ENCODE assay signal across 1 cellular context in genomic region chr17:43576563-43577229, GRCh38.
A peak's percentile ranks its signal among the peaks of the same experiment; 100 is the strongest.
TF ChIP-seq lines count a peak whose summit lies in the region.

No MANE protein-coding gene starts in this region.

TF ChIP-seq in HepG2, 621 proteins besides CTCF, POLR2A, EP300 and RAD21 (continued from another document and continues in another):
- TF ChIP-seq SMC3 (IDR thresholded peaks at IDR 0.05; ENCODE audit: low read length) (peak; percentile 100), ZNF761 (CRISPR knock-in tag; conservative IDR thresholded peaks at IDR 0.05) (no peak), ZNF205 (CRISPR knock-in tag; IDR thresholded peaks at IDR 0.05) (peak; percentile 68; the same call in 1 of the 2 replicates), ZNF563 (CRISPR knock-in tag; IDR thresholded peaks at IDR 0.05) (0 out of 2 replicates have a peak, but pooled peaks have one; percentile 7), RXRA (CRISPR knock-in tag; IDR thresholded peaks at IDR 0.05) (peak; percentile 80), ERF (CRISPR knock-in tag; IDR thresholded peaks at IDR 0.05) (peak; percentile 89; the same call in 1 of the 2 replicates), NCOA2 (CRISPR knock-in tag; IDR thresholded peaks at IDR 0.05) (peak; percentile 54; the same call in 1 of the 2 replicates), ARID2 (CRISPR knock-in tag; IDR thresholded peaks at IDR 0.05; ENCODE audit: borderline replicate concordance) (peak; percentile 68; the same call in 1 of the 2 replicates), ARID5B (CRISPR knock-in tag; IDR thresholded peaks at IDR 0.05) (peak; percentile 74), ZBTB38 (CRISPR knock-in tag; IDR thresholded peaks at IDR 0.05) (peak; percentile 76; the same call in 1 of the 2 replicates), ZNF501 (CRISPR knock-in tag; IDR thresholded peaks at IDR 0.05) (peak; percentile 67), ZSCAN22 (CRISPR knock-in tag; IDR thresholded peaks at IDR 0.05) (peak; percentile 55; the same call in 1 of the 2 replicates), PRPF4 (IDR thresholded peaks at IDR 0.05; ENCODE audit: low read depth, low read length, poor library complexity, severe bottlenecking) (no peak), GATA4 (IDR thresholded peaks at IDR 0.05; ENCODE audit: borderline replicate concordance, low read depth) (no peak), TARDBP (CRISPR knock-in tag; IDR thresholded peaks at IDR 0.05) (peak; percentile 53; the same call in 1 of the 2 replicates), MED1 (CRISPR knock-in tag; IDR thresholded peaks at IDR 0.05) (peak; percentile 75), ZFX (CRISPR knock-in tag; IDR thresholded peaks at IDR 0.05; ENCODE audit: low read depth) (peak; percentile 78), DPF2 (CRISPR knock-in tag; IDR thresholded peaks at IDR 0.05; ENCODE audit: borderline replicate concordance, low read depth) (0 out of 2 replicates have a peak, but pooled peaks have one; percentile 25), NR2C2 (CRISPR knock-in tag; IDR thresholded peaks at IDR 0.05; ENCODE audit: borderline replicate concordance) (peak; percentile 63), MIER3 (CRISPR knock-in tag; IDR thresholded peaks at IDR 0.05; ENCODE audit: borderline replicate concordance) (0 out of 2 replicates have a peak, but pooled peaks have one; percentile 29), ZNF431 (CRISPR knock-in tag; IDR thresholded peaks at IDR 0.05; ENCODE audit: borderline replicate concordance, low read depth) (no peak), ZMYM2 (CRISPR knock-in tag; IDR thresholded peaks at IDR 0.05) (peak; percentile 92), PAF1 (CRISPR knock-in tag; IDR thresholded peaks at IDR 0.05) (no peak), ZNF264 (CRISPR knock-in tag; IDR thresholded peaks at IDR 0.05) (no peak), ESRRA (CRISPR knock-in tag; IDR thresholded peaks at IDR 0.05; ENCODE audit: low read depth) (peak; percentile 94), GATAD1 (CRISPR knock-in tag; IDR thresholded peaks at IDR 0.05) (peak; percentile 65), ZHX2 (IDR thresholded peaks at IDR 0.05; ENCODE audit: low read depth) (peak; percentile 57; the same call in 1 of the 2 replicates), ZHX2 (CRISPR knock-in tag; IDR thresholded peaks at IDR 0.05; ENCODE audit: borderline replicate concordance) (no peak), KMT2A (CRISPR knock-in tag; IDR thresholded peaks at IDR 0.05) (peak; percentile 69; the same call in 1 of the 2 replicates), ZNF292 (CRISPR knock-in tag; IDR thresholded peaks at IDR 0.05; ENCODE audit: borderline replicate concordance, low read depth) (peak; percentile 65; the same call in 1 of the 2 replicates)
- TF ChIP-seq, protein P1, sequence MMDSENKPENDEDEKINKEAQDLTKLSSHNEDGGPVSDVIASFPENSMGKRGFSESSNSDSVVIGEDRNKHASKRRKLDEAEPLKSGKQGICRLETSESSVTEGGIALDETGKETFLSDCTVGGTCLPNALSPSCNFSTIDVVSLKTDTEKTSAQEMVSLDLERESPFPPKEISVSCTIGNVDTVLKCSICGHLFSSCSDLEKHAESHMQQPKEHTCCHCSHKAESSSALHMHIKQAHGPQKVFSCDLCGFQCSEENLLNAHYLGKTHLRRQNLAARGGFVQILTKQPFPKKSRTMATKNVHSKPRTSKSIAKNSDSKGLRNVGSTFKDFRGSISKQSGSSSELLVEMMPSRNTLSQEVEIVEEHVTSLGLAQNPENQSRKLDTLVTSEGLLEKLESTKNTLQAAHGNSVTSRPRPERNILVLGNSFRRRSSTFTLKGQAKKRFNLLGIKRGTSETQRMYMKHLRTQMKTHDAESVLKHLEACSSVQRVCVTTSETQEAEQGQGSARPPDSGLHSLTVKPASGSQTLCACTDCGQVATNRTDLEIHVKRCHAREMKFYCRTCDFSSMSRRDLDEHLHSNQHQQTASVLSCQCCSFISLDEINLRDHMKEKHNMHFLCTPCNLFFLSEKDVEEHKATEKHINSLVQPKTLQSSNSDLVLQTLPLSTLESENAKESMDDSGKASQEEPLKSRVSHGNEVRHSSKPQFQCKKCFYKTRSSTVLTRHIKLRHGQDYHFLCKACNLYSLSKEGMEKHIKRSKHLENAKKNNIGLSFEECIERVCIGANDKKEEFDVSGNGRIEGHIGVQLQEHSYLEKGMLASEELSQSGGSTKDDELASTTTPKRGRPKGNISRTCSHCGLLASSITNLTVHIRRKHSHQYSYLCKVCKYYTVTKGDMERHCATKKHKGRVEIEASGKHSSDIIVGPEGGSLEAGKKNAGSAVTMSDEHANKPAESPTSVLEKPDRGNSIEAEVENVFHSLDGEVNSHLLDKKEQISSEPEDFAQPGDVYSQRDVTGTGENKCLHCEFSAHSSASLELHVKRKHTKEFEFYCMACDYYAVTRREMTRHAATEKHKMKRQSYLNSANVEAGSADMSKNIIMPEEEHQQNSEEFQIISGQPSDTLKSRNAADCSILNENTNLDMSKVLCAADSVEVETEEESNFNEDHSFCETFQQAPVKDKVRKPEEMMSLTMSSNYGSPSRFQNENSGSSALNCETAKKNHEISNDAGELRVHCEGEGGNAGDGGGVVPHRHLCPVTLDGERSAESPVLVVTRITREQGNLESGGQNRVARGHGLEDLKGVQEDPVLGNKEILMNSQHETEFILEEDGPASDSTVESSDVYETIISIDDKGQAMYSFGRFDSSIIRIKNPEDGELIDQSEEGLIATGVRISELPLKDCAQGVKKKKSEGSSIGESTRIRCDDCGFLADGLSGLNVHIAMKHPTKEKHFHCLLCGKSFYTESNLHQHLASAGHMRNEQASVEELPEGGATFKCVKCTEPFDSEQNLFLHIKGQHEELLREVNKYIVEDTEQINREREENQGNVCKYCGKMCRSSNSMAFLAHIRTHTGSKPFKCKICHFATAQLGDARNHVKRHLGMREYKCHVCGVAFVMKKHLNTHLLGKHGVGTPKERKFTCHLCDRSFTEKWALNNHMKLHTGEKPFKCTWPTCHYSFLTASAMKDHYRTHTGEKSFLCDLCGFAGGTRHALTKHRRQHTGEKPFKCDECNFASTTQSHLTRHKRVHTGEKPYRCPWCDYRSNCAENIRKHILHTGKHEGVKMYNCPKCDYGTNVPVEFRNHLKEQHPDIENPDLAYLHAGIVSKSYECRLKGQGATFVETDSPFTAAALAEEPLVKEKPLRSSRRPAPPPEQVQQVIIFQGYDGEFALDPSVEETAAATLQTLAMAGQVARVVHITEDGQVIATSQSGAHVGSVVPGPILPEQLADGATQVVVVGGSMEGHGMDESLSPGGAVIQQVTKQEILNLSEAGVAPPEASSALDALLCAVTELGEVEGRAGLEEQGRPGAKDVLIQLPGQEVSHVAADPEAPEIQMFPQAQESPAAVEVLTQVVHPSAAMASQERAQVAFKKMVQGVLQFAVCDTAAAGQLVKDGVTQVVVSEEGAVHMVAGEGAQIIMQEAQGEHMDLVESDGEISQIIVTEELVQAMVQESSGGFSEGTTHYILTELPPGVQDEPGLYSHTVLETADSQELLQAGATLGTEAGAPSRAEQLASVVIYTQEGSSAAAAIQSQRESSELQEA (CRISPR knock-in tag; IDR thresholded peaks at IDR 0.05; ENCODE audit: not compliant biosample characterization), result no peak
- TF ChIP-seq, protein P2, sequence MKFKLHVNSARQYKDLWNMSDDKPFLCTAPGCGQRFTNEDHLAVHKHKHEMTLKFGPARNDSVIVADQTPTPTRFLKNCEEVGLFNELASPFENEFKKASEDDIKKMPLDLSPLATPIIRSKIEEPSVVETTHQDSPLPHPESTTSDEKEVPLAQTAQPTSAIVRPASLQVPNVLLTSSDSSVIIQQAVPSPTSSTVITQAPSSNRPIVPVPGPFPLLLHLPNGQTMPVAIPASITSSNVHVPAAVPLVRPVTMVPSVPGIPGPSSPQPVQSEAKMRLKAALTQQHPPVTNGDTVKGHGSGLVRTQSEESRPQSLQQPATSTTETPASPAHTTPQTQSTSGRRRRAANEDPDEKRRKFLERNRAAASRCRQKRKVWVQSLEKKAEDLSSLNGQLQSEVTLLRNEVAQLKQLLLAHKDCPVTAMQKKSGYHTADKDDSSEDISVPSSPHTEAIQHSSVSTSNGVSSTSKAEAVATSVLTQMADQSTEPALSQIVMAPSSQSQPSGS (CRISPR knock-in tag; IDR thresholded peaks at IDR 0.05), result peak; percentile 51; the same call in 1 of the 2 replicates
- TF ChIP-seq, protein P3, sequence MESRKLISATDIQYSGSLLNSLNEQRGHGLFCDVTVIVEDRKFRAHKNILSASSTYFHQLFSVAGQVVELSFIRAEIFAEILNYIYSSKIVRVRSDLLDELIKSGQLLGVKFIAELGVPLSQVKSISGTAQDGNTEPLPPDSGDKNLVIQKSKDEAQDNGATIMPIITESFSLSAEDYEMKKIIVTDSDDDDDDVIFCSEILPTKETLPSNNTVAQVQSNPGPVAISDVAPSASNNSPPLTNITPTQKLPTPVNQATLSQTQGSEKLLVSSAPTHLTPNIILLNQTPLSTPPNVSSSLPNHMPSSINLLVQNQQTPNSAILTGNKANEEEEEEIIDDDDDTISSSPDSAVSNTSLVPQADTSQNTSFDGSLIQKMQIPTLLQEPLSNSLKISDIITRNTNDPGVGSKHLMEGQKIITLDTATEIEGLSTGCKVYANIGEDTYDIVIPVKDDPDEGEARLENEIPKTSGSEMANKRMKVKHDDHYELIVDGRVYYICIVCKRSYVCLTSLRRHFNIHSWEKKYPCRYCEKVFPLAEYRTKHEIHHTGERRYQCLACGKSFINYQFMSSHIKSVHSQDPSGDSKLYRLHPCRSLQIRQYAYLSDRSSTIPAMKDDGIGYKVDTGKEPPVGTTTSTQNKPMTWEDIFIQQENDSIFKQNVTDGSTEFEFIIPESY (CRISPR knock-in tag; IDR thresholded peaks at IDR 0.05), result peak; percentile 80
